1 cellular context compared by ENCODE assay signal in the genomic region with DNA sequence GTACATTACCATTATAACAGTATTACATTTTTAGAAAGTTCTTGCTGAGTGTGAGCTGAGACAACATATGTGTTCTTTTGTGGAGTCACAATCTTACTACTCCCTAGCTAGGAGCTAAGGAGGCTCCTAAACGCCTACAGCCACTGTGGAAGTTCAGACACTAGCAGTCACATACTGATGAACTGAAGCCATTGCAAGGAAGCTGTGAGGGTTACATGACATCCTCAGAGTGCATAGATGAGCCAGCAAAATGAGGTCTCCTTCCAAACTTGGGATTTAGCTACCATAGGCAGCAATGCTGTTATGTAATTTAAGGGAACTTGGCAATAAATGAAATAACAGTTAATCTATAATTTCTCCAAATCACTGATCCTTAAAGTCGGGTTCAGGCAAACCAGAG.
TF ChIP-seq lines count a peak whose summit lies in the region.

No MANE protein-coding gene starts in this region.

TF ChIP-seq in K562, 482 proteins besides CTCF, POLR2A, EP300 and RAD21 (continued from another document):
- TF ChIP-seq CREB1 (IDR thresholded peaks at IDR 0.05) (no peak), CREB1 (CRISPR knock-in tag; IDR thresholded peaks at IDR 0.05) (peak; percentile 39; the same call in 1 of the 2 replicates), ZNF79 (CRISPR knock-in tag; IDR thresholded peaks at IDR 0.05; ENCODE audit: low read depth) (no peak), PRMT5 (CRISPR knock-in tag; IDR thresholded peaks at IDR 0.05) (no peak), CHCHD3 (CRISPR knock-in tag; IDR thresholded peaks at IDR 0.05) (no peak), RBM22 (IDR thresholded peaks at IDR 0.05; ENCODE audit: low read depth, low read length, poor library complexity, severe bottlenecking) (no peak), C11orf30 (IDR thresholded peaks at IDR 0.05; ENCODE audit: low read depth) (peak; percentile 52)
- TF ChIP-seq, protein P1, sequence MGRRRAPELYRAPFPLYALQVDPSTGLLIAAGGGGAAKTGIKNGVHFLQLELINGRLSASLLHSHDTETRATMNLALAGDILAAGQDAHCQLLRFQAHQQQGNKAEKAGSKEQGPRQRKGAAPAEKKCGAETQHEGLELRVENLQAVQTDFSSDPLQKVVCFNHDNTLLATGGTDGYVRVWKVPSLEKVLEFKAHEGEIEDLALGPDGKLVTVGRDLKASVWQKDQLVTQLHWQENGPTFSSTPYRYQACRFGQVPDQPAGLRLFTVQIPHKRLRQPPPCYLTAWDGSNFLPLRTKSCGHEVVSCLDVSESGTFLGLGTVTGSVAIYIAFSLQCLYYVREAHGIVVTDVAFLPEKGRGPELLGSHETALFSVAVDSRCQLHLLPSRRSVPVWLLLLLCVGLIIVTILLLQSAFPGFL (CRISPR knock-in tag; IDR thresholded peaks at IDR 0.05), result peak; percentile 72; the same call in 1 of the 2 replicates
- TF ChIP-seq, protein P2, sequence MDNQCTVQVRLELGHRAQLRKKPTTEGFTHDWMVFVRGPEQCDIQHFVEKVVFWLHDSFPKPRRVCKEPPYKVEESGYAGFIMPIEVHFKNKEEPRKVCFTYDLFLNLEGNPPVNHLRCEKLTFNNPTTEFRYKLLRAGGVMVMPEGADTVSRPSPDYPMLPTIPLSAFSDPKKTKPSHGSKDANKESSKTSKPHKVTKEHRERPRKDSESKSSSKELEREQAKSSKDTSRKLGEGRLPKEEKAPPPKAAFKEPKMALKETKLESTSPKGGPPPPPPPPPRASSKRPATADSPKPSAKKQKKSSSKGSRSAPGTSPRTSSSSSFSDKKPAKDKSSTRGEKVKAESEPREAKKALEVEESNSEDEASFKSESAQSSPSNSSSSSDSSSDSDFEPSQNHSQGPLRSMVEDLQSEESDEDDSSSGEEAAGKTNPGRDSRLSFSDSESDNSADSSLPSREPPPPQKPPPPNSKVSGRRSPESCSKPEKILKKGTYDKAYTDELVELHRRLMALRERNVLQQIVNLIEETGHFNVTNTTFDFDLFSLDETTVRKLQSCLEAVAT (IDR thresholded peaks at IDR 0.05), result peak in 1 of 2 experiments; percentile 71; a peak in 1 of 4 replicates
TF ChIP-seq in K562: peak in this region for 10.
